Comparison of ENCODE assay signal across 5 cellular contexts in the genomic region with DNA sequence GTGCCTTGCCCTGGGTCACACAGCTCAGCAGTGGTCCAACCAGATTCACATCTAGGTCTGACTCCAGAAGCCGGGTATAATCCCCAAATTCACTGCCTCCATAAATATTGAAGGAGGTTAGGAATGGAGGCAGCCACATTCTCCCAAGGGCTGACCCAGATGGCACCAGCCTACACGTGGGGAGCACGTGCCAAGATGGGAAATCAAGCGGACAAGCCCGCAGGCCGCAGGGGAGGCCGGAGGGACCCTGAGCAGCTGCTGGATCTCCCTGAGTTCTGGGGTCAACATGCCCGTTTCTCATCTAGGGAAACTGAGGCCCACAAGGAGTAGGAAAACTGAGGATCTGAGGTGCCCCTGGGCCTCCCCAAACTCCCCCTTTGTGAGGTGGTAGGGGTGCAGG.
"Had no signal": no experiment of that assay in that cellular context is flagged by ENCODE, and none has a peak within 500 bp of the region (broad histone marks: within the 10 kb centered on the region; RNA-seq: fewer than 3 reads in every experiment).

No MANE protein-coding gene starts in this region.

- H3K27ac ChIP-seq: HL-60 had no signal

- DNase-seq: IMR-90, KBM-7, KG1 had no signal

- FAIRE-seq: HTR-8/SVneo had no signal
